ENCODE assay signal across 1 cellular context in the genomic region with DNA sequence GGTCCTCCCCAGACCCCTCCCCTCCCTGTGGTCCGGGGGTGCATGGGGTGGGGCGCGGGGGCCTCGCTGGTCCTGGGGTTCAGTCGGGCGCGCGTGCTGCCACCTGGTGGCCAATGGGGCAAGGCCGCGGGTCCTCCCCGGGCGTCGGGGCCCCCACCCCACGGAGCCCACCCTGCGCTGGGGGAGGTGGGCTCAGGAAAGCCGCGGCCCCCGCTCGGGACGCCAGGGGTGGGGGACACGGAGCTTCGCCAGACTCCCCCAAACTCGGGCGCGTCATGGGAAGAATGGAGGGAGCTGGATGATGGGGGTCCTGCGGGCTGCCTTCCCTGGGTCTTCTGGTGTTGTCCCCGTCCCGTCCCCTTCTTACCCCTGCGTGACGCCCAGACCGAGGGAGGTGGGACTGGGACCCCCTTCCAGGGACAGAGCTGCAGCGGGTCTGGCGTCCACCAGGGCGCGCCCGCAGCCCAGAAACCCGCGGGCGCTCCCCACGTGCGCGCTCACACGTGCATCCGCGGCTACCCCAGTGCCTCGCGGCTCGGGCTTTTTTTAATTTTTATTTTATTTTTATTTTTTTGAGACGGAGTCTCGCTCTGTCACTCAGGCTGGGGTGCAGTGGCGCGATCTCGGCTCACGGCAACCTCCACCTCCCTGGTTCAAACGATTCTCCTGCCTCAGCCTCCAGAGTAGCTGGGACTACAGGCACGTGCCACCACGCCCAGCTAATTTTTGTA.
TF ChIP-seq lines count a peak whose summit lies in the region.

No MANE protein-coding gene starts in this region.

TF ChIP-seq in HepG2, 621 proteins besides CTCF, POLR2A, EP300 and RAD21 (continued from another document):
- no peak for TF ChIP-seq DNMT3B (CRISPR knock-in tag; conservative IDR thresholded peaks at IDR 0.05)
- TF ChIP-seq TSC22D2 (CRISPR knock-in tag; IDR thresholded peaks at IDR 0.05; ENCODE audit: borderline replicate concordance), result no peak
- TF ChIP-seq SOX5 (CRISPR knock-in tag; IDR thresholded peaks at IDR 0.05; ENCODE audit: borderline replicate concordance), result no peak
- TF ChIP-seq, protein P1, sequence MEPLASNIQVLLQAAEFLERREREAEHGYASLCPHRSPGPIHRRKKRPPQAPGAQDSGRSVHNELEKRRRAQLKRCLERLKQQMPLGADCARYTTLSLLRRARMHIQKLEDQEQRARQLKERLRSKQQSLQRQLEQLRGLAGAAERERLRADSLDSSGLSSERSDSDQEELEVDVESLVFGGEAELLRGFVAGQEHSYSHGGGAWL (CRISPR knock-in tag; IDR thresholded peaks at IDR 0.05), result peak; percentile 69; the same call in 1 of the 2 replicates
